8 cellular contexts compared by ENCODE assay signal in the genomic region with DNA sequence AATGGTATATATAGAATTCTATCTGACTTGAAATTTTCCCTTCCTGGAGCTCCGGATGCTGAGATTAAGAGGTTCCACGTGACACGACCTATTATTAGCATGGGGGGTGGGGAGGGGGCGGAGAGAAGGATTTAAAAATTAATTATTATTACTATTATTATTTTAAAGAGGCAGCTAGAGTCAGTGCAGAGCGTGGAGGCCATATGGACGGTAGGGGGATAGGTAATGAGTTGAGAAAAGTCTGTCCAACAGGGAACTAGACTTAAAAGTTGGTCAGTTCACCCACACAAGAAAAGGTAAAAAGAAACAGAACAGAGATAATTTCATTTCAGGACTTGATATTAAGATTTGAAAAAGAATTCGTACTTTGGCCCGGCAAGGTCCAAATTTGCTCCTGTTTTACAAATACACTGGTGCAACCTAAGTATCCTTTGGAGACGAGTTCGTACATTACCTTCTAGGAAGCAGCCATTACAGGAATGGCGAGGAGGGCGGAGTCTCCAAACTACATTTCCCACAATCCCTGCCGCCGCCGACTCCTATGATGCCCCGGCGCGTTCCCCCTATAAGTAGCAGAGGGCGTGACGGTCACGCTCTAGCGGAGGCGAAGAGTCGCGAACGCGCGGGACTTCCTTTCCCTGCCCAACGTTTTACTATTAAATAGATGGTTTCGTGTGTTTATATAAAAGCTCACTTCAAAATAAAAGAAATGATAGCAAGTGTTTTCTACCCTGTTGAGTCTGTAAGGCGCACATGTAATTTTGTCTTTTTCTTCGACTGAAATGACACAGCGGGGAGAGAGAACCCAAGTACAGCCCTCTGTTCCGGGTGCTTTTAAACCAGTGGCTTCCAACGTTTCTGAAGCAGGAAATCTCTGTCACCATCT. TPM values are rescaled to one million over a fixed set of nuclear protein-coding genes. Genes with fewer than 3 reads are reported as not detected.
DNase-seq lines count a peak whose midpoint lies in the region; ATAC-seq and TF ChIP-seq lines count a peak whose summit lies in the region.

A gene with protein sequence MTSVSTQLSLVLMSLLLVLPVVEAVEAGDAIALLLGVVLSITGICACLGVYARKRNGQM (minus strand): TSS at position 481 of the 886 bp plus-strand sequence. CDS start 976 bp downstream, outside the sequence.

- peak in 1 of 2 donors; percentile 1 for TF ChIP-seq RAD21 in liver (IDR thresholded peaks at IDR 0.05)

- peaks cover 0 to 14% (median 0%) of the 10 kb centered on the region in 11 experiments; a peak in 5 of 22 replicates for H3K36me3 ChIP-seq in BLaER1 treated with 17β-estradiol and CSF1 and Interleukin-3, amounts not matched to agents 10 nM and 100 nM
- peaks cover 0 to 2% (median under 1%) of the 10 kb centered on the region in 4 donors for H3K36me3 ChIP-seq in liver (ENCODE audit: control insufficient read depth in 4 of 4, insufficient read depth in 3 of 4, low read depth in 1 of 4, low read length in 3 of 4)

- peak within 1 kb of the TSS; percentile 59 to 77 (median 68) for H3K4me3 ChIP-seq in BLaER1 treated with 17β-estradiol and CSF1 and Interleukin-3, amounts not matched to agents 10 nM and 100 nM
- H3K4me3 ChIP-seq in liver (ENCODE audit: low read depth in 1 of 3, low read length in 3 of 3) = peak within 1 kb of the TSS; percentile 68 to 85 (median 80)

- H3K4me1 ChIP-seq in BLaER1 treated with 17β-estradiol and CSF1 and Interleukin-3, amounts not matched to agents 10 nM and 100 nM = peaks cover 7 to 52% (median 20%) of the 10 kb centered on the region in 10 experiments; a peak in 18 of 20 replicates
- H3K4me1 ChIP-seq in liver (ENCODE audit: control insufficient read depth in 4 of 4, insufficient read depth in 4 of 4, low read length in 3 of 4) = peaks cover 0 to 11% (median 2%) of the 10 kb centered on the region in 4 donors

- peak within 1 kb of the TSS; percentile 59 to 85 (median 79) for H3K4me2 ChIP-seq in BLaER1 treated with 17β-estradiol and CSF1 and Interleukin-3, amounts not matched to agents 10 nM and 100 nM

- under 1% methylated on average over 35 of the region's 35 CpGs for WGBS in liver

- H3K9ac ChIP-seq in BLaER1 treated with 17β-estradiol and CSF1 and Interleukin-3, amounts not matched to agents 10 nM and 100 nM = peak within 1 kb of the TSS; percentile 34 to 80 (median 72); a peak in 20 of 22 replicates
- peak within 1 kb of the TSS; percentile 54 to 85 for H3K9ac ChIP-seq in liver (ENCODE audit: low read depth in 1 of 2, low read length in 2 of 2)

- no peaks in the 10 kb centered on the region for H3K9me3 ChIP-seq in BLaER1 treated with 17β-estradiol and CSF1 and Interleukin-3, amounts not matched to agents 10 nM and 100 nM (replicated peaks in 1 of 11)
- no peaks in the 10 kb centered on the region for H3K9me3 ChIP-seq in liver (ENCODE audit: control insufficient read depth in 4 of 4, low read length in 3 of 4)

- DNase-seq in NCI-H748 treated with DMSO at 0.1 percent for 48 hours (lab: John Stamatoyannopoulos, UW) = peak; percentile 95
- peak; percentile 71 to 86 for DNase-seq in activated CD4-positive, alpha-beta T cell treated with anti-CD3 and anti-CD28 coated beads, Interleukin-2, amount 50 U/mL, for 24 hours (ENCODE audit: low read depth in 1 of 2, low spot score in 1 of 2)
- peak; percentile 70 to 92 for DNase-seq in dermis microvascular lymphatic vessel endothelial cell (ENCODE audit: low read depth in 2 of 2)
- peak; percentile 91 for DNase-seq in stimulated activated CD4-positive, alpha-beta T cell treated with anti-CD3 and anti-CD28 coated beads, Interleukin-4, amount 100 ng/mL, for 24 hours

- peak; percentile 97 for ATAC-seq in GM19351 (IDR thresholded peaks at IDR 0.05; ENCODE audit: unreplicated experiment)
- peak; percentile 100 for ATAC-seq in HG03521 (IDR thresholded peaks at IDR 0.05; ENCODE audit: unreplicated experiment)

- TF ChIP-seq CTCF in liver (IDR thresholded peaks at IDR 0.05; ENCODE audit: low read depth, low read length, missing input control) = no peak

- no peaks in the 10 kb centered on the region for H4K20me1 ChIP-seq in BLaER1 treated with 17β-estradiol and CSF1 and Interleukin-3, amounts not matched to agents 10 nM and 100 nM

- H3K27ac ChIP-seq in BLaER1 treated with 17β-estradiol and CSF1 and Interleukin-3, amounts not matched to agents 10 nM and 100 nM = peak within 1 kb of the TSS; percentile 50 to 82 (median 72)
- peak within 1 kb of the TSS; percentile 42 to 50 for H3K27ac ChIP-seq in liver (ENCODE audit: low read depth in 1 of 2, low read length in 2 of 2)

- H3K27me3 ChIP-seq in BLaER1 treated with 17β-estradiol and CSF1 and Interleukin-3, amounts not matched to agents 10 nM and 100 nM = no peaks in the 10 kb centered on the region
- H3K27me3 ChIP-seq in liver (ENCODE audit: control insufficient read depth in 4 of 4, insufficient read depth in 4 of 4, low read length in 3 of 4) = no peaks in the 10 kb centered on the region

TF ChIP-seq in liver, 16 proteins besides CTCF, POLR2A, EP300 and RAD21:
- TF ChIP-seq HNF4A (conservative IDR thresholded peaks at IDR 0.05) (peak in 1 of 2 donors; percentile 13), NR2F2 (IDR thresholded peaks at IDR 0.05) (peak; percentile 35), YY1 (IDR thresholded peaks at IDR 0.05) (peak; percentile 99), SP1 (IDR thresholded peaks at IDR 0.05) (peak; percentile 50), TAF1 (conservative IDR thresholded peaks at IDR 0.05) (peak; percentile 93), JUND (IDR thresholded peaks at IDR 0.05) (peak in 1 of 2 donors; percentile 11), GABPA (IDR thresholded peaks at IDR 0.05 in 1 of 2, conservative IDR thresholded peaks at IDR 0.05 in 1 of 2) (peak in 1 of 2 donors; percentile 59), HNF4G (IDR thresholded peaks at IDR 0.05) (no peak), FOXA2 (IDR thresholded peaks at IDR 0.05) (no peak), RXRA (IDR thresholded peaks at IDR 0.05) (peak; percentile 31 to 46)
- TF ChIP-seq, protein P1, sequence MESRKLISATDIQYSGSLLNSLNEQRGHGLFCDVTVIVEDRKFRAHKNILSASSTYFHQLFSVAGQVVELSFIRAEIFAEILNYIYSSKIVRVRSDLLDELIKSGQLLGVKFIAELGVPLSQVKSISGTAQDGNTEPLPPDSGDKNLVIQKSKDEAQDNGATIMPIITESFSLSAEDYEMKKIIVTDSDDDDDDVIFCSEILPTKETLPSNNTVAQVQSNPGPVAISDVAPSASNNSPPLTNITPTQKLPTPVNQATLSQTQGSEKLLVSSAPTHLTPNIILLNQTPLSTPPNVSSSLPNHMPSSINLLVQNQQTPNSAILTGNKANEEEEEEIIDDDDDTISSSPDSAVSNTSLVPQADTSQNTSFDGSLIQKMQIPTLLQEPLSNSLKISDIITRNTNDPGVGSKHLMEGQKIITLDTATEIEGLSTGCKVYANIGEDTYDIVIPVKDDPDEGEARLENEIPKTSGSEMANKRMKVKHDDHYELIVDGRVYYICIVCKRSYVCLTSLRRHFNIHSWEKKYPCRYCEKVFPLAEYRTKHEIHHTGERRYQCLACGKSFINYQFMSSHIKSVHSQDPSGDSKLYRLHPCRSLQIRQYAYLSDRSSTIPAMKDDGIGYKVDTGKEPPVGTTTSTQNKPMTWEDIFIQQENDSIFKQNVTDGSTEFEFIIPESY (IDR thresholded peaks at IDR 0.05) = peak; percentile 91
- TF ChIP-seq, protein P2, sequence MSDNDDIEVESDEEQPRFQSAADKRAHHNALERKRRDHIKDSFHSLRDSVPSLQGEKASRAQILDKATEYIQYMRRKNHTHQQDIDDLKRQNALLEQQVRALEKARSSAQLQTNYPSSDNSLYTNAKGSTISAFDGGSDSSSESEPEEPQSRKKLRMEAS (IDR thresholded peaks at IDR 0.05) = peak; percentile 86
- TF ChIP-seq, protein P3, sequence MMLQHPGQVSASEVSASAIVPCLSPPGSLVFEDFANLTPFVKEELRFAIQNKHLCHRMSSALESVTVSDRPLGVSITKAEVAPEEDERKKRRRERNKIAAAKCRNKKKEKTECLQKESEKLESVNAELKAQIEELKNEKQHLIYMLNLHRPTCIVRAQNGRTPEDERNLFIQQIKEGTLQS (IDR thresholded peaks at IDR 0.05) = no peak

RNA-seq across cellular contexts. Expression of the gene that starts here (rescaled TPM):
- 47.1 and 48.0 TPM in 2 replicates for total RNA-seq in dermis microvascular lymphatic vessel endothelial cell
- 10 to 100 TPM in 1 of 2 donors, 1 to 10 TPM in 1; 9.7 to 19.1 TPM for total RNA-seq in liver
- 10 to 100 TPM; 20.5 to 32.9 TPM for polyA plus RNA-seq in liver

Comparison
In these comparisons a context has a peak if more than half of its experiments do, and no peak if none do; other contexts are left out.
1. Peak in every context shown above with its lines: DNase-seq, ATAC-seq, H3K4me3 ChIP-seq and H3K27ac ChIP-seq.